ENCODE assay signal across 30 cellular contexts in genomic region chr15:69412701-69413100, GRCh38. TPM values are rescaled to one million over a fixed set of nuclear protein-coding genes. Genes with fewer than 3 reads are reported as not detected.
DNase-seq lines count a peak whose midpoint lies in the region; ATAC-seq and TF ChIP-seq lines count a peak whose summit lies in the region.
"Had no signal": no experiment of that assay in that cellular context is flagged by ENCODE, and none has a peak within 500 bp of the region (broad histone marks: within the 10 kb centered on the region; RNA-seq: fewer than 3 reads in every experiment).

No MANE protein-coding gene starts in this region.

- H3K4me1 Mint-ChIP-seq in neural crest cell: peaks cover 32% of the 10 kb centered on the region
- H3K4me1 Mint-ChIP-seq in type B pancreatic cell (ENCODE audit: unreplicated experiment): peaks cover 15% of the 10 kb centered on the region
- peaks cover 28% of the 10 kb centered on the region for H3K4me1 Mint-ChIP-seq in activated T-cell treated with anti-CD3 and anti-CD28 coated beads, Interleukin-2, amount 50 U/mL, for 72 hours (ENCODE audit: low read depth)

- no peak for TF ChIP-seq RAD21 in SK-N-SH (IDR thresholded peaks at IDR 0.05; ENCODE audit: low read length)

- H3K9me3 Mint-ChIP-seq in neural crest cell (no peaks in the 10 kb centered on the region), type B pancreatic cell (no peaks in the 10 kb centered on the region)
- H3K9me3 Mint-ChIP-seq in activated T-cell treated with anti-CD3 and anti-CD28 coated beads, Interleukin-2, amount 50 U/mL, for 72 hours: no peaks in the 10 kb centered on the region
- H3K9me3 Mint-ChIP-seq: activated CD8-positive, alpha-beta T cell treated with anti-CD3 and anti-CD28 coated beads for 36 hours; activated naive CD8-positive, alpha-beta T cell treated with anti-CD3 and anti-CD28 coated beads, Interleukin-2, amount 10 ng/mL, durations not matched to agents 7 days and 5 days; central memory CD8-positive, alpha-beta T cell; naive thymus-derived CD8-positive, alpha-beta T cell had no signal

- H3K4me3 ChIP-seq in SK-N-SH (ENCODE audit: low read depth in 2 of 2, low read length in 1 of 2) (no peak overlapping the region), epithelial cell of esophagus (ENCODE audit: low read length) (no peak overlapping the region)
- H3K4me3 ChIP-seq: HAP-1, right lobe of liver, suprapubic skin, vagina had no signal

- H4K20me1 ChIP-seq in SK-N-SH (ENCODE audit: insufficient read depth): no peaks in the 10 kb centered on the region

- H3K27me3 Mint-ChIP-seq in neural crest cell (ENCODE audit: low read depth): no peaks in the 10 kb centered on the region
- no peaks in the 10 kb centered on the region for H3K27me3 Mint-ChIP-seq in type B pancreatic cell
- no peaks in the 10 kb centered on the region for H3K27me3 Mint-ChIP-seq in activated T-cell treated with anti-CD3 and anti-CD28 coated beads, Interleukin-2, amount 50 U/mL, for 72 hours (ENCODE audit: low read depth)
- H3K27me3 Mint-ChIP-seq: central memory CD8-positive, alpha-beta T cell had no signal

- H3K9ac ChIP-seq in SK-N-SH: no peak overlapping the region

- H3K27ac ChIP-seq in SK-N-SH (ENCODE audit: low read depth in 2 of 2, low read length in 1 of 2): no peak overlapping the region
- H3K27ac ChIP-seq: 22Rv1, ascending aorta, right lobe of liver, SJSA1, suprapubic skin, vagina had no signal

- WGBS in SK-N-SH (ENCODE audit: low lambda C conversion rate): 92% methylated on average over 1 of the region's 1 CpG

- H3K9me3 ChIP-seq in SK-N-SH: no peaks in the 10 kb centered on the region
- H3K9me3 ChIP-seq: ascending aorta, HAP-1, right lobe of liver, SJSA1, suprapubic skin, vagina had no signal

- no peak overlapping the region for H2AFZ ChIP-seq in SK-N-SH (ENCODE audit: low read depth)

- CTCF ChIA-PET in SK-N-SH (lab: Yijun Ruan, JAX): interaction anchor here (1.3 to 5.7 kb wide), 4 partner anchors 14 to 353 kb away, joined by 6 to 24 read pairs (median 15); no protein-coding TSS in a partner anchor

- peaks cover 11% of the 10 kb centered on the region for H3F3A ChIP-seq in SK-N-SH (replicated peaks; ENCODE audit: insufficient read depth)

- peaks cover 0 to 17% of the 10 kb centered on the region in 2 experiments for H3K36me3 ChIP-seq in SK-N-SH (replicated peaks in 1 of 2; ENCODE audit: control insufficient read depth in 1 of 2, insufficient read depth in 2 of 2, low read length in 1 of 2)
- H3K36me3 ChIP-seq: ascending aorta, right lobe of liver, suprapubic skin, vagina had no signal

- TF ChIP-seq CTCF in SK-N-SH (IDR thresholded peaks at IDR 0.05) (no peak), epithelial cell of esophagus (IDR thresholded peaks at IDR 0.05; ENCODE audit: insufficient read depth, low read depth, low read length, missing control alignments) (no peak), neural crest cell (conservative IDR thresholded peaks at IDR 0.05) (no peak), type B pancreatic cell (conservative IDR thresholded peaks at IDR 0.05) (no peak)

- H3K4me3 Mint-ChIP-seq in neural crest cell (peak overlapping the region; percentile 85), type B pancreatic cell (peak overlapping the region; percentile 90)
- H3K4me3 Mint-ChIP-seq in activated T-cell treated with anti-CD3 and anti-CD28 coated beads, Interleukin-2, amount 50 U/mL, for 72 hours: no peak overlapping the region

- H3K9me2 ChIP-seq in SK-N-SH: no peaks in the 10 kb centered on the region

- H3K4me2 ChIP-seq in SK-N-SH: peak overlapping the region; percentile 92

- H3K27ac Mint-ChIP-seq in neural crest cell (ENCODE audit: unreplicated experiment) (no peak overlapping the region), type B pancreatic cell (no peak overlapping the region)
- no peak overlapping the region for H3K27ac Mint-ChIP-seq in activated T-cell treated with anti-CD3 and anti-CD28 coated beads, Interleukin-2, amount 50 U/mL, for 72 hours
- H3K27ac Mint-ChIP-seq: activated CD8-positive, alpha-beta T cell treated with anti-CD3 and anti-CD28 coated beads for 36 hours; activated naive CD8-positive, alpha-beta T cell treated with anti-CD3 and anti-CD28 coated beads, Interleukin-2, amount 10 ng/mL, durations not matched to agents 7 days and 5 days had no signal

- POLR2A ChIA-PET in SK-N-SH (lab: Yijun Ruan, JAX): no interaction called here

- H3K36me3 Mint-ChIP-seq in neural crest cell (ENCODE audit: low read depth) (no peaks in the 10 kb centered on the region), type B pancreatic cell (peaks cover 4% of the 10 kb centered on the region)
- H3K36me3 Mint-ChIP-seq in activated T-cell treated with anti-CD3 and anti-CD28 coated beads, Interleukin-2, amount 50 U/mL, for 72 hours (ENCODE audit: insufficient read depth in 2 of 2): peaks cover 2 to 15% of the 10 kb centered on the region in 2 donors
- H3K36me3 Mint-ChIP-seq: naive thymus-derived CD8-positive, alpha-beta T cell had no signal

- DNase-seq in SK-N-SH (no peak), epithelial cell of esophagus (ENCODE audit: low read depth) (peak; percentile 41), neural crest cell (ENCODE audit: low read depth, low spot score) (no peak), type B pancreatic cell (ENCODE audit: extremely low spot score, unreplicated experiment) (no peak), NCI-H187 (lab: John Stamatoyannopoulos, UW) (no peak)
- DNase-seq in stimulated activated CD8-positive, alpha-beta memory T cell treated with anti-CD3 and anti-CD28 coated beads, Interleukin-4, amount 100 ng/mL, for 48 hours: no peak
- DNase-seq in activated T-cell treated with anti-CD3 and anti-CD28 coated beads, Interleukin-2, amount 50 U/mL, for 72 hours: no peak
- DNase-seq: activated CD4-positive, alpha-beta T cell treated with anti-CD3 and anti-CD28 coated beads for 1 hour; activated CD8-positive, alpha-beta T cell treated with anti-CD3 and anti-CD28 coated beads for 36 hours; activated effector memory CD4-positive, alpha-beta T cell treated with Interleukin-2 at 50 U/mL for 16 hours; activated naive CD8-positive, alpha-beta T cell treated with anti-CD3 and anti-CD28 coated beads, Interleukin-2, amount 10 ng/mL, durations not matched to agents 7 days and 5 days; DND-41; kidney; midbrain; naive thymus-derived CD8-positive, alpha-beta T cell; NCI-H2081; NCI-H226; right lobe of liver; RPMI8226; stimulated activated CD4-positive, alpha-beta T cell treated with anti-CD3 and anti-CD28 coated beads, Interleukin-4, amount 100 ng/mL, for 4 hours; stimulated activated naive CD4-positive, alpha-beta T cell; T-helper 1 cell had no signal

- TF ChIP-seq EP300 in SK-N-SH (IDR thresholded peaks at IDR 0.05; ENCODE audit: borderline replicate concordance in 1 of 2, low read depth in 1 of 2, low read length in 1 of 2): no peak

- no peaks in the 10 kb centered on the region for H3K27me3 ChIP-seq in SK-N-SH (ENCODE audit: insufficient read depth)
- H3K27me3 ChIP-seq: ascending aorta, right lobe of liver, SJSA1, suprapubic skin, vagina had no signal

- peaks cover 90% of the 10 kb centered on the region for H3K79me2 ChIP-seq in SK-N-SH (ENCODE audit: insufficient read depth)

- peaks cover 14 to 15% of the 10 kb centered on the region in 2 experiments; a peak in 3 of 4 replicates for H3K4me1 ChIP-seq in SK-N-SH (ENCODE audit: control insufficient read depth in 1 of 2, insufficient read depth in 2 of 2, low read depth in 1 of 2, low read length in 1 of 2)

- ATAC-seq in SK-N-SH treated with all-trans-retinoic acid at 6 μM for 48 hours: no peak
- ATAC-seq in activated T-cell treated with anti-CD3 and anti-CD28 coated beads, Interleukin-2, amount 50 U/mL, for 72 hours (replicated peaks in 1 of 2): no peak
- ATAC-seq: activated CD8-positive, alpha-beta T cell treated with anti-CD3 and anti-CD28 coated beads for 36 hours; naive thymus-derived CD8-positive, alpha-beta T cell; right lobe of liver had no signal

TF ChIP-seq in SK-N-SH, 30 proteins besides CTCF, POLR2A, EP300 and RAD21 (continues in another document):
- no peak for TF ChIP-seq NFIC (IDR thresholded peaks at IDR 0.05; ENCODE audit: borderline replicate concordance)
- TF ChIP-seq PBX3 (IDR thresholded peaks at IDR 0.05): no peak
- TF ChIP-seq TCF12 (IDR thresholded peaks at IDR 0.05): no peak

TF ChIP-seq in SK-N-SH treated with all-trans-retinoic acid at 6 μM for 48 hours, 23 proteins besides CTCF, POLR2A, EP300 and RAD21 (continues in another document):
- no peak for TF ChIP-seq ZNF8 (CRISPR knock-in tag; IDR thresholded peaks at IDR 0.05)

RNA-seq across cellular contexts. Expression of gene KIF23, which starts 1.4 kb away (rescaled TPM):
- polyA plus RNA-seq in SK-N-SH (2012; rRNA removed): 23.3 and 25.8 TPM in 2 replicates
- 25.8 and 31.2 TPM in 2 replicates for polyA plus RNA-seq in SK-N-SH (2012; cell fraction: cytosol; rRNA removed)
- polyA plus RNA-seq in SK-N-SH (2012; cell fraction: nucleus; rRNA removed): 24.5 and 57.5 TPM in 2 replicates
- total RNA-seq in neural crest cell (67.3 and 69.6 TPM in 2 replicates), type B pancreatic cell (ENCODE audit: low replicate concordance) (31.8 and 48.1 TPM in 2 replicates)
- 10 to 100 TPM; 51.5 to 56.2 TPM for total RNA-seq in activated T-cell treated with anti-CD3 and anti-CD28 coated beads, Interleukin-2, amount 50 U/mL, for 72 hours
- total RNA-seq: naive thymus-derived CD8-positive, alpha-beta T cell had no signal
- polyA plus RNA-seq: naive thymus-derived CD8-positive, alpha-beta T cell had no signal

RNA-seq across cellular contexts. Expression of gene RPLP1, which starts 39.9 kb away (rescaled TPM):
- polyA plus RNA-seq in SK-N-SH (2012; rRNA removed): 1,514 and 1,792 TPM in 2 replicates
- polyA plus RNA-seq in SK-N-SH (2012; cell fraction: cytosol; rRNA removed): 1,001 and 1,355 TPM in 2 replicates
- 360 and 521 TPM in 2 replicates for polyA plus RNA-seq in SK-N-SH (2012; cell fraction: nucleus; rRNA removed)
- total RNA-seq in neural crest cell: 1,595 and 1,772 TPM in 2 replicates
- total RNA-seq in type B pancreatic cell (ENCODE audit: low replicate concordance): 1,676 and 1,694 TPM in 2 replicates
- 1,000 to 10,000 TPM; 2,514 to 2,771 TPM for total RNA-seq in activated T-cell treated with anti-CD3 and anti-CD28 coated beads, Interleukin-2, amount 50 U/mL, for 72 hours

Comparison
In these comparisons a context has a peak if more than half of its experiments do, and no peak if none do; other contexts are left out.
1. H3K4me3 Mint-ChIP-seq: peak in neural crest cell (single experiment) and type B pancreatic cell (single experiment); none in activated T-cell treated with anti-CD3 and anti-CD28 coated beads, Interleukin-2, amount 50 U/mL, for 72 hours (0 of 2).